Comparison of ENCODE assay signal across 1 cellular context in the genomic region with DNA sequence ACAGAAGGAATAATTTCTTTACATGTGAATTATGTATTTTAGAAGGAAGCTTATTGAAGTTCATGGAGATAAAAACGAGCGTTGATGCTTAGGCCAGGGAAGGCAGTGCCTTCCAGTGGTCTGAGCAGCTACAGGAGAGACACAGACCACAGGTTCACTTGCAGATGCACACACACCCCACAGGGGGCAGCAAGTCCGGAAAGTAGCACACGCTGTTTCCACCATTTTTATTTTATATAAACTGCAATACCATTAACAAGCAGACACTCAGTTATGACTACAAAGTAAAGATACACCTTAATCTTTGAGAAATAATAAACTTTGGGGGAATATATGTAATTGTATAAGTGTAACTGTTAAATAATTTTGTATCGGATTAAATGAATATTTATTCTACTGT.
TF ChIP-seq lines count a peak whose summit lies in the region.

No MANE protein-coding gene starts in this region.

TF ChIP-seq in A549, 52 proteins besides CTCF, POLR2A, EP300 and RAD21 (continued from another document):
- TF ChIP-seq HMGXB4 (CRISPR knock-in tag; IDR thresholded peaks at IDR 0.05; ENCODE audit: borderline replicate concordance) (no peak), KDM5A (IDR thresholded peaks at IDR 0.05) (no peak), FOXS1 (CRISPR knock-in tag; IDR thresholded peaks at IDR 0.05) (no peak), JUN (IDR thresholded peaks at IDR 0.05) (no peak), ZSCAN20 (CRISPR knock-in tag; IDR thresholded peaks at IDR 0.05) (no peak), EHF (CRISPR knock-in tag; IDR thresholded peaks at IDR 0.05) (no peak)
TF ChIP-seq in A549: peak in this region for 0.
